ENCODE assay signal across 36 cellular contexts in genomic region chr3:148694116-148694515, GRCh38. TPM values are rescaled to one million over a fixed set of nuclear protein-coding genes. Genes with fewer than 3 reads are reported as not detected.
"Had no signal": no experiment of that assay in that cellular context is flagged by ENCODE, and none has a peak within 500 bp of the region (broad histone marks: within the 10 kb centered on the region; RNA-seq: fewer than 3 reads in every experiment).

No MANE protein-coding gene starts in this region.

- H3K4me1 ChIP-seq: ascending aorta had no signal

- H3K4me1 Mint-ChIP-seq: activated B cell treated with CpG ODN at 0.5 μM for 24 hours; activated CD4-positive, alpha-beta memory T cell treated with anti-CD3 and anti-CD28 coated beads, Interleukin-2, amount 10 ng/mL, durations not matched to agents 7 days and 5 days; activated CD4-positive, alpha-beta T cell treated with anti-CD3 and anti-CD28 coated beads for 36 hours; activated CD4-positive, alpha-beta T cell treated with anti-CD3 and anti-CD28 coated beads, Interleukin-2, amount 10 ng/mL, durations not matched to agents 7 days and 5 days; activated CD8-positive, alpha-beta memory T cell treated with anti-CD3 and anti-CD28 coated beads, Interleukin-2, amount 10 ng/mL, durations not matched to agents 7 days and 5 days; activated naive CD4-positive, alpha-beta T cell treated with anti-CD3 and anti-CD28 coated beads, Interleukin-2, amount 10 ng/mL, durations not matched to agents 7 days and 5 days; activated naive CD4-positive, alpha-beta T cell treated with anti-CD3 and anti-CD28 coated beads, Interleukin-2, amount 50 U/mL, for 24 hours; activated naive CD8-positive, alpha-beta T cell treated with anti-CD3 and anti-CD28 coated beads, Interleukin-2, amount 10 ng/mL, durations not matched to agents 7 days and 5 days; activated naive CD8-positive, alpha-beta T cell treated with anti-CD3 and anti-CD28 coated beads, Interleukin-2, amount 50 U/mL, for 24 hours; central memory CD8-positive, alpha-beta T cell had no signal

- ATAC-seq: activated CD4-positive, alpha-beta T cell treated with anti-CD3 and anti-CD28 coated beads for 36 hours; activated CD8-positive, alpha-beta memory T cell treated with anti-CD3 and anti-CD28 coated beads, Interleukin-2, amount 10 ng/mL, durations not matched to agents 7 days and 5 days; activated CD8-positive, alpha-beta T cell treated with anti-CD3 and anti-CD28 coated beads, Interleukin-2, amount 10 ng/mL, durations not matched to agents 7 days and 5 days; activated naive CD8-positive, alpha-beta T cell treated with anti-CD3 and anti-CD28 coated beads, Interleukin-2, amount 50 U/mL, for 24 hours had no signal

- H3K36me3 ChIP-seq: ascending aorta, cardiac muscle cell had no signal

- H3K4me3 ChIP-seq: ascending aorta, cardiac muscle cell had no signal

- H3K9me3 ChIP-seq: ascending aorta had no signal

- H3K36me3 Mint-ChIP-seq: activated CD8-positive, alpha-beta memory T cell treated with anti-CD3 and anti-CD28 coated beads, Interleukin-2, amount 10 ng/mL, durations not matched to agents 7 days and 5 days; activated naive CD4-positive, alpha-beta T cell treated with anti-CD3 and anti-CD28 coated beads, Interleukin-2, amount 10 ng/mL, durations not matched to agents 7 days and 5 days; activated naive CD8-positive, alpha-beta T cell; activated naive CD8-positive, alpha-beta T cell treated with anti-CD3 and anti-CD28 coated beads, Interleukin-2, amount 10 ng/mL, durations not matched to agents 7 days and 5 days; brain had no signal

- H3K9me3 Mint-ChIP-seq: activated B cell treated with CpG ODN at 0.5 μM for 24 hours; activated CD4-positive, alpha-beta memory T cell treated with anti-CD3 and anti-CD28 coated beads, Interleukin-2, amount 10 ng/mL, durations not matched to agents 7 days and 5 days; activated CD4-positive, alpha-beta T cell treated with anti-CD3 and anti-CD28 coated beads, Interleukin-2, amount 10 ng/mL, durations not matched to agents 7 days and 5 days; activated naive CD8-positive, alpha-beta T cell treated with anti-CD3 and anti-CD28 coated beads, Interleukin-2, amount 10 ng/mL, durations not matched to agents 7 days and 5 days; activated T-helper 2 cell treated with anti-CD3 and anti-CD28 coated beads, Interferon-gamma antibody, Interleukin-2, Interleukin-4, amounts not matched to agents 10 μg/mL and 5 μg/mL and 100 μg/mL, durations not matched to agents 14 hours and 24 hours and 36 hours; T-helper 1 cell treated with Interleukin-12 subunit alpha and Interleukin-12 subunit beta and Interleukin-4 antibody, amounts not matched to agents 30 μg/mL and 1 μg/mL, for 36 hours; T-helper 2 cell treated with Interferon-gamma antibody and Interleukin-4, amounts not matched to agents 5 μg/mL and 100 μg/mL, for 36 hours had no signal

- H3K4me3 Mint-ChIP-seq: activated B cell treated with CpG ODN at 0.5 μM for 24 hours; activated CD4-positive, alpha-beta memory T cell treated with anti-CD3 and anti-CD28 coated beads, Interleukin-2, amount 10 ng/mL, durations not matched to agents 7 days and 5 days; activated CD4-positive, alpha-beta T cell treated with anti-CD3 and anti-CD28 coated beads for 36 hours; activated CD4-positive, alpha-beta T cell treated with anti-CD3 and anti-CD28 coated beads, Interleukin-2, amount 10 ng/mL, durations not matched to agents 7 days and 5 days; activated CD8-positive, alpha-beta memory T cell treated with anti-CD3 and anti-CD28 coated beads, Interleukin-2, amount 10 ng/mL, durations not matched to agents 7 days and 5 days; activated CD8-positive, alpha-beta T cell treated with anti-CD3 and anti-CD28 coated beads, Interleukin-2, amount 10 ng/mL, durations not matched to agents 7 days and 5 days; activated naive CD4-positive, alpha-beta T cell treated with anti-CD3 and anti-CD28 coated beads, Interleukin-2, amount 10 ng/mL, durations not matched to agents 7 days and 5 days; activated naive CD4-positive, alpha-beta T cell treated with anti-CD3 and anti-CD28 coated beads, Interleukin-2, amount 50 U/mL, for 24 hours; activated naive CD8-positive, alpha-beta T cell; activated naive CD8-positive, alpha-beta T cell treated with anti-CD3 and anti-CD28 coated beads, Interleukin-2, amount 10 ng/mL, durations not matched to agents 7 days and 5 days; activated naive CD8-positive, alpha-beta T cell treated with anti-CD3 and anti-CD28 coated beads, Interleukin-2, amount 50 U/mL, for 24 hours; activated T-cell treated with anti-CD3 and anti-CD28 coated beads, Interleukin-2, amount 50 U/mL, for 24 hours; brain; central memory CD8-positive, alpha-beta T cell; T-helper 1 cell treated with Interleukin-12 subunit alpha and Interleukin-12 subunit beta and Interleukin-4 antibody, amounts not matched to agents 30 μg/mL and 1 μg/mL, for 36 hours; T-helper 2 cell treated with Interferon-gamma antibody and Interleukin-4, amounts not matched to agents 5 μg/mL and 100 μg/mL, for 36 hours had no signal

- H3K27ac ChIP-seq: ascending aorta, cardiac muscle cell, VCaP had no signal

- H3K27ac Mint-ChIP-seq: activated B cell treated with CpG ODN at 0.5 μM for 24 hours; activated CD4-positive, alpha-beta memory T cell treated with anti-CD3 and anti-CD28 coated beads, Interleukin-2, amount 10 ng/mL, durations not matched to agents 7 days and 5 days; activated CD4-positive, alpha-beta T cell treated with anti-CD3 and anti-CD28 coated beads for 36 hours; activated CD4-positive, alpha-beta T cell treated with anti-CD3 and anti-CD28 coated beads, Interleukin-2, amount 10 ng/mL, durations not matched to agents 7 days and 5 days; activated CD8-positive, alpha-beta memory T cell treated with anti-CD3 and anti-CD28 coated beads, Interleukin-2, amount 10 ng/mL, durations not matched to agents 7 days and 5 days; activated CD8-positive, alpha-beta T cell treated with anti-CD3 and anti-CD28 coated beads, Interleukin-2, amount 10 ng/mL, durations not matched to agents 7 days and 5 days; activated naive CD4-positive, alpha-beta T cell treated with anti-CD3 and anti-CD28 coated beads, Interleukin-2, amount 10 ng/mL, durations not matched to agents 7 days and 5 days; activated naive CD4-positive, alpha-beta T cell treated with anti-CD3 and anti-CD28 coated beads, Interleukin-2, amount 50 U/mL, for 24 hours; activated naive CD8-positive, alpha-beta T cell; activated naive CD8-positive, alpha-beta T cell treated with anti-CD3 and anti-CD28 coated beads, Interleukin-2, amount 10 ng/mL, durations not matched to agents 7 days and 5 days; activated naive CD8-positive, alpha-beta T cell treated with anti-CD3 and anti-CD28 coated beads, Interleukin-2, amount 50 U/mL, for 24 hours; activated T-cell treated with anti-CD3 and anti-CD28 coated beads, Interleukin-2, amount 50 U/mL, for 24 hours; activated T-helper 2 cell treated with anti-CD3 and anti-CD28 coated beads, Interferon-gamma antibody, Interleukin-2, Interleukin-4, amounts not matched to agents 10 μg/mL and 5 μg/mL and 100 μg/mL, durations not matched to agents 14 hours and 24 hours and 36 hours; brain; T-helper 1 cell treated with Interleukin-12 subunit alpha and Interleukin-12 subunit beta and Interleukin-4 antibody, amounts not matched to agents 30 μg/mL and 1 μg/mL, for 36 hours; T-helper 2 cell treated with Interferon-gamma antibody and Interleukin-4, amounts not matched to agents 5 μg/mL and 100 μg/mL, for 36 hours had no signal

- H3K27me3 ChIP-seq: ascending aorta had no signal

- DNase-seq: activated B cell treated with CpG ODN at 0.5 μM for 24 hours; activated CD4-positive, alpha-beta memory T cell treated with anti-CD3 and anti-CD28 coated beads, Interleukin-2, amount 10 ng/mL, durations not matched to agents 7 days and 5 days; activated CD4-positive, alpha-beta T cell treated with anti-CD3 and anti-CD28 coated beads for 1 hour; activated CD4-positive, alpha-beta T cell treated with anti-CD3 and anti-CD28 coated beads for 36 hours; activated CD4-positive, alpha-beta T cell treated with anti-CD3 and anti-CD28 coated beads for 48 hours; activated CD4-positive, alpha-beta T cell treated with anti-CD3 and anti-CD28 coated beads, Interleukin-2, amount 10 ng/mL, durations not matched to agents 7 days and 5 days; activated CD4-positive, alpha-beta T cell treated with anti-CD3 and anti-CD28 coated beads, Interleukin-2, amount 50 U/mL, for 48 hours; activated CD8-positive, alpha-beta memory T cell treated with anti-CD3 and anti-CD28 coated beads for 24 hours; activated CD8-positive, alpha-beta memory T cell treated with anti-CD3 and anti-CD28 coated beads, Interleukin-2, amount 10 ng/mL, durations not matched to agents 7 days and 5 days; activated CD8-positive, alpha-beta memory T cell treated with anti-CD3 and anti-CD28 coated beads, Interleukin-2, amount 50 U/mL, for 48 hours; activated CD8-positive, alpha-beta T cell treated with anti-CD3 and anti-CD28 coated beads, Interleukin-2, amount 10 ng/mL, durations not matched to agents 7 days and 5 days; activated effector memory CD4-positive, alpha-beta T cell treated with Interleukin-2 at 50 U/mL for 16 hours; activated gamma-delta T cell; activated naive CD4-positive, alpha-beta T cell treated with anti-CD3 and anti-CD28 coated beads, Interleukin-2, amount 10 ng/mL, durations not matched to agents 7 days and 5 days; activated naive CD4-positive, alpha-beta T cell treated with Interleukin-2 at 50 U/mL for 16 hours; activated naive CD8-positive, alpha-beta T cell treated with anti-CD3 and anti-CD28 coated beads, Interleukin-2, amount 10 ng/mL, durations not matched to agents 7 days and 5 days; activated naive CD8-positive, alpha-beta T cell treated with anti-CD3 and anti-CD28 coated beads, Interleukin-2, amount 50 U/mL, for 24 hours; activated T-cell treated with anti-CD3 and anti-CD28 coated beads, Interleukin-2, amount 50 U/mL, for 24 hours; activated T-cell treated with anti-CD3 and anti-CD28 coated beads, Interleukin-2, amount 50 U/mL, for 48 hours; amygdala; anterior cingulate cortex; caudate nucleus; cerebellar nuclear complex; T-helper 2 cell; T-helper 9 cell had no signal

RNA-seq across cellular contexts. Expression of gene AGTR1, which starts 3.6 kb away (rescaled TPM):
- total RNA-seq: activated B cell treated with CpG ODN at 0.5 μM for 24 hours; activated CD4-positive, alpha-beta memory T cell treated with anti-CD3 and anti-CD28 coated beads, Interleukin-2, amount 10 ng/mL, durations not matched to agents 7 days and 5 days; activated CD4-positive, alpha-beta T cell treated with anti-CD3 and anti-CD28 coated beads for 36 hours; activated CD4-positive, alpha-beta T cell treated with anti-CD3 and anti-CD28 coated beads, Interleukin-2, amount 10 ng/mL, durations not matched to agents 7 days and 5 days; activated CD8-positive, alpha-beta memory T cell treated with anti-CD3 and anti-CD28 coated beads, Interleukin-2, amount 10 ng/mL, durations not matched to agents 7 days and 5 days; activated CD8-positive, alpha-beta T cell treated with anti-CD3 and anti-CD28 coated beads, Interleukin-2, amount 10 ng/mL, durations not matched to agents 7 days and 5 days; activated naive CD8-positive, alpha-beta T cell treated with anti-CD3 and anti-CD28 coated beads, Interleukin-2, amount 10 ng/mL, durations not matched to agents 7 days and 5 days; activated T-helper 2 cell treated with anti-CD3 and anti-CD28 coated beads, Interferon-gamma antibody, Interleukin-2, Interleukin-4, amounts not matched to agents 10 μg/mL and 5 μg/mL and 100 μg/mL, durations not matched to agents 14 hours and 24 hours and 36 hours; bronchial epithelial cell; cardiac muscle cell had no signal
- polyA plus RNA-seq: cardiac muscle cell had no signal
